ENCODE assay signal across 18 cellular contexts in genomic region chr17:19590912-19591551, GRCh38. TPM values are rescaled to one million over a fixed set of nuclear protein-coding genes. Genes with fewer than 3 reads are reported as not detected.
DNase-seq lines count a peak whose midpoint lies in the region; TF ChIP-seq lines count a peak whose summit lies in the region.
"Had no signal": no experiment of that assay in that cellular context is flagged by ENCODE, and none has a peak within 500 bp of the region (broad histone marks: within the 10 kb centered on the region; RNA-seq: fewer than 3 reads in every experiment).

No MANE protein-coding gene starts in this region.

- H3K27ac Mint-ChIP-seq in nephron progenitor cell, result no peak overlapping the region
- H3K27ac Mint-ChIP-seq: HFFc6; T-helper 2 cell treated with Interferon-gamma antibody and Interleukin-4, amounts not matched to agents 5 μg/mL and 100 μg/mL, for 36 hours had no signal

- no peaks in the 10 kb centered on the region for H3K36me3 Mint-ChIP-seq in nephron progenitor cell (ENCODE audit: low read depth)

- H3K14ac ChIP-seq in neuronal stem cell (ENCODE audit: low read length), result no peak overlapping the region

- no peak overlapping the region for H2BK120ac ChIP-seq in neuronal stem cell (ENCODE audit: low read depth, low read length)

- H3K9me3 Mint-ChIP-seq in nephron progenitor cell, result no peaks in the 10 kb centered on the region
- H3K9me3 Mint-ChIP-seq: HFFc6; T-helper 2 cell treated with Interferon-gamma antibody and Interleukin-4, amounts not matched to agents 5 μg/mL and 100 μg/mL, for 36 hours had no signal

- H2BK12ac ChIP-seq in neuronal stem cell (ENCODE audit: low read length), result no peak overlapping the region

- no peaks in the 10 kb centered on the region for H3K4me1 Mint-ChIP-seq in nephron progenitor cell

- peaks cover 12% of the 10 kb centered on the region for H3K27me3 Mint-ChIP-seq in nephron progenitor cell (ENCODE audit: low read depth, poor library complexity)

- DNase-seq in DMS153 treated with DMSO at 0.1 percent for 48 hours (lab: John Stamatoyannopoulos, UW; ENCODE audit: unreplicated experiment), result peak; percentile 1
- no peak for DNase-seq in DMS153 (lab: John Stamatoyannopoulos, UW)
- peak; percentile 71 for DNase-seq in H7
- DNase-seq in NCI-H748 (lab: John Stamatoyannopoulos, UW; ENCODE audit: unreplicated experiment), result peak; percentile 52
- peak; percentile 49 for DNase-seq in iPS-NIHi7 (ENCODE audit: extremely low spot score)
- DNase-seq in nephron progenitor cell, result no peak
- DNase-seq in neuronal stem cell (ENCODE audit: low spot score), result no peak
- no peak for DNase-seq in NCI-H226
- DNase-seq: C1 segment of cervical spinal cord, HFFc6, KBM-7, NCI-H1105 treated with DMSO at 0.1 percent for 48 hours, NCI-H2029 treated with DMSO at 0.1 percent for 48 hours, NCI-H2227 treated with DMSO at 0.1 percent for 48 hours, SHP77 treated with DMSO at 0.1 percent for 48 hours had no signal

- H3K27ac ChIP-seq in neuronal stem cell (replicated peaks; ENCODE audit: low read length), result no peak overlapping the region
- H3K27ac ChIP-seq: 22Rv1 had no signal

- H3K18ac ChIP-seq in neuronal stem cell (ENCODE audit: low read length), result no peak overlapping the region

- no peak overlapping the region for H3K23ac ChIP-seq in neuronal stem cell (ENCODE audit: low read depth, low read length, poor library complexity)

- H2AK5ac ChIP-seq in neuronal stem cell (ENCODE audit: low read depth, low read length), result no peak overlapping the region

- H3K4ac ChIP-seq in neuronal stem cell (ENCODE audit: low read length), result no peak overlapping the region

- H3K79me1 ChIP-seq in neuronal stem cell (ENCODE audit: low read depth, low read length), result no peaks in the 10 kb centered on the region

- no peak overlapping the region for H3K4me3 Mint-ChIP-seq in nephron progenitor cell
- H3K4me3 Mint-ChIP-seq: HFFc6; T-helper 2 cell treated with Interferon-gamma antibody and Interleukin-4, amounts not matched to agents 5 μg/mL and 100 μg/mL, for 36 hours had no signal

- H3K4me1 ChIP-seq in neuronal stem cell (ENCODE audit: control insufficient read depth in 2 of 2, insufficient read depth in 1 of 2, low read depth in 1 of 2, low read length in 2 of 2), result peaks cover 0 to 7% of the 10 kb centered on the region in 2 donors

- H3K27me3 ChIP-seq in H7 (ENCODE audit: control insufficient read depth, insufficient read depth, low read length) (no peaks in the 10 kb centered on the region), neuronal stem cell (ENCODE audit: control insufficient read depth in 3 of 3, insufficient read depth in 3 of 3, low read depth in 1 of 3, low read length in 3 of 3) (peaks cover 0 to 5% (median 0%) of the 10 kb centered on the region in 3 experiments)

- H4K91ac ChIP-seq in neuronal stem cell (ENCODE audit: low read depth, low read length, poor library complexity), result no peak overlapping the region

- H3K9me3 ChIP-seq in neuronal stem cell (replicated peaks in 1 of 2; ENCODE audit: control insufficient read depth in 2 of 2, insufficient read depth in 1 of 2, low read depth in 1 of 2, low read length in 2 of 2), result no peaks in the 10 kb centered on the region

- H2AFZ ChIP-seq in neuronal stem cell (ENCODE audit: low read length), result no peak overlapping the region

- H3K9ac ChIP-seq in neuronal stem cell (ENCODE audit: low read depth, low read length, poor library complexity), result no peak overlapping the region

- H2BK15ac ChIP-seq in neuronal stem cell (ENCODE audit: low read length), result no peak overlapping the region

- no peak overlapping the region for H3K4me2 ChIP-seq in neuronal stem cell (ENCODE audit: insufficient read depth, low read length, poor library complexity, severe bottlenecking)

- no peak for TF ChIP-seq CTCF in nephron progenitor cell (IDR thresholded peaks at IDR 0.05)

- H3K4me3 ChIP-seq in H7 (ENCODE audit: insufficient read depth, low read depth, low read length) (no peak overlapping the region), neuronal stem cell (ENCODE audit: low read length in 2 of 2) (no peak overlapping the region)
- H3K4me3 ChIP-seq: GM12878 had no signal

- no peak overlapping the region for H2BK5ac ChIP-seq in neuronal stem cell (ENCODE audit: low read length)

- WGBS in neuronal stem cell (ENCODE audit: extremely low coverage in 2 of 2, insufficient read length in 2 of 2, insufficient replicate concordance in 1 of 2), 2 donors, result no CpG with 5 or more reads among the region's 8 CpGs

- H3K36me3 ChIP-seq in H7 (replicated peaks; ENCODE audit: control insufficient read depth, insufficient read depth, low read length) (no peaks in the 10 kb centered on the region), neuronal stem cell (replicated peaks in 1 of 2; ENCODE audit: control insufficient read depth in 2 of 2, insufficient read depth in 2 of 2, low read length in 2 of 2) (no peaks in the 10 kb centered on the region)

- H4K8ac ChIP-seq in neuronal stem cell (ENCODE audit: low read depth, low read length), result no peak overlapping the region

RNA-seq across cellular contexts. Expression of gene SLC47A1, which starts 57.4 kb away (rescaled TPM):
- total RNA-seq in H7 (2014; rRNA removed; shearing (Covaris generic)), result 11.6 and 13.0 TPM in 2 replicates
- 1.4 TPM for polyA plus RNA-seq in neuronal stem cell (2013, experiment 1 of 2)
- polyA plus RNA-seq in neuronal stem cell (2013, experiment 2 of 2), result 1.0 TPM
- polyA plus RNA-seq: GM12878 had no signal

RNA-seq across cellular contexts. Expression of gene ALDH3A2, which starts 57.5 kb away (rescaled TPM):
- 119 and 159 TPM in 2 replicates for total RNA-seq in H7 (2014; rRNA removed; shearing (Covaris generic))
- polyA plus RNA-seq in neuronal stem cell (2013, experiment 1 of 2), result 45.6 TPM
- polyA plus RNA-seq in neuronal stem cell (2013, experiment 2 of 2), result 45.4 TPM

Comparison
In these comparisons a context has a peak if more than half of its experiments do, and no peak if none do; other contexts are left out.
1. DNase-seq: peak in DMS153 treated with DMSO at 0.1 percent for 48 hours (single experiment), H7 (single experiment), NCI-H748 (single experiment) and iPS-NIHi7 (single experiment); none in DMS153 (single experiment), nephron progenitor cell (single experiment), neuronal stem cell (single experiment) and NCI-H226 (single experiment).